1 cellular context compared by ENCODE assay signal in the genomic region with DNA sequence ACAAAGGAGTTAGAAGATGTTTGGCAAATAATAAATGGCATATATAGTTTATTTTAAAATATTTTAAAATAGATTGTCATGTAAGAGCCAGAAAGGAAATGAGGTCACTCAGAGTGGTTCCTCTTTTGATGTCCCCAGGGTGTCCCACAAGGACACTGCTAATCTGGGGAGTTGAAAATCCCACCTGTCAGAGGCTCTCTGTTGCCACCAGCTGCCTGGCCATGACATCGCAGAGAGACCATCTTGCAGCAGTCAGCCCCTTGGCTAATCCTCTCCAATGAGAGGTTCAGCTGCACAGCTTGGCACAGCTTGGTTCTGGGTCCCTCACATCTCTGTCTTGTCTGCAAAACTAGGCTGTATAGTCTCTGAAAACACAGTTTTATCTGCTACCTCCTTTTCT.
TF ChIP-seq lines count a peak whose summit lies in the region.

No MANE protein-coding gene starts in this region.

TF ChIP-seq in GM23338, 12 proteins besides CTCF, POLR2A, EP300 and RAD21 (continued from another document):
- TF ChIP-seq REST (IDR thresholded peaks at IDR 0.05; ENCODE audit: unreplicated experiment) (no peak), EZH2phosphoT487 (IDR thresholded peaks at IDR 0.05; ENCODE audit: unreplicated experiment) (no peak), CREB1 (CRISPR knock-in tag; IDR thresholded peaks at IDR 0.05; ENCODE audit: low read depth) (no peak), NANOG (IDR thresholded peaks at IDR 0.05; ENCODE audit: borderline replicate concordance) (no peak), ZNF331 (CRISPR knock-in tag; IDR thresholded peaks at IDR 0.05; ENCODE audit: low read depth) (no peak), ZNF462 (CRISPR knock-in tag; IDR thresholded peaks at IDR 0.05) (no peak), EZH2 (IDR thresholded peaks at IDR 0.05; ENCODE audit: low read depth, unreplicated experiment) (no peak), ZNF114 (CRISPR knock-in tag; IDR thresholded peaks at IDR 0.05) (no peak)
- TF ChIP-seq, protein P1, sequence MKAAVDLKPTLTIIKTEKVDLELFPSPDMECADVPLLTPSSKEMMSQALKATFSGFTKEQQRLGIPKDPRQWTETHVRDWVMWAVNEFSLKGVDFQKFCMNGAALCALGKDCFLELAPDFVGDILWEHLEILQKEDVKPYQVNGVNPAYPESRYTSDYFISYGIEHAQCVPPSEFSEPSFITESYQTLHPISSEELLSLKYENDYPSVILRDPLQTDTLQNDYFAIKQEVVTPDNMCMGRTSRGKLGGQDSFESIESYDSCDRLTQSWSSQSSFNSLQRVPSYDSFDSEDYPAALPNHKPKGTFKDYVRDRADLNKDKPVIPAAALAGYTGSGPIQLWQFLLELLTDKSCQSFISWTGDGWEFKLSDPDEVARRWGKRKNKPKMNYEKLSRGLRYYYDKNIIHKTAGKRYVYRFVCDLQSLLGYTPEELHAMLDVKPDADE (IDR thresholded peaks at IDR 0.05), result no peak
